In genomic region chr6:139764498-139764986, GRCh38 we compare ENCODE assay signal across 1 cellular context.
A peak's percentile ranks its signal among the peaks of the same experiment; 100 is the strongest.
TF ChIP-seq lines count a peak whose summit lies in the region.

No MANE protein-coding gene starts in this region.

TF ChIP-seq in HepG2, 621 proteins besides CTCF, POLR2A, EP300 and RAD21 (continued from another document):
- TF ChIP-seq ZNF407 (CRISPR knock-in tag; IDR thresholded peaks at IDR 0.05; ENCODE audit: not compliant biosample characterization) (no peak), RARA (CRISPR knock-in tag; IDR thresholded peaks at IDR 0.05) (no peak), STAT6 (CRISPR knock-in tag; IDR thresholded peaks at IDR 0.05; ENCODE audit: borderline replicate concordance) (no peak), RARG (CRISPR knock-in tag; IDR thresholded peaks at IDR 0.05; ENCODE audit: low read depth) (no peak), CREB1 (IDR thresholded peaks at IDR 0.05) (no peak), CREB1 (CRISPR knock-in tag; IDR thresholded peaks at IDR 0.05) (no peak; the same call in 1 of the 2 replicates), ZFP36L2 (CRISPR knock-in tag; IDR thresholded peaks at IDR 0.05) (no peak), ISX (CRISPR knock-in tag; conservative IDR thresholded peaks at IDR 0.05) (no peak), HNRNPL (IDR thresholded peaks at IDR 0.05; ENCODE audit: low read depth, low read length) (no peak), HOMEZ (CRISPR knock-in tag; IDR thresholded peaks at IDR 0.05; ENCODE audit: low read depth) (no peak), HMG20A (CRISPR knock-in tag; IDR thresholded peaks at IDR 0.05; ENCODE audit: borderline replicate concordance) (peak; percentile 34; the same call in 1 of the 2 replicates), FOSL1 (CRISPR knock-in tag; IDR thresholded peaks at IDR 0.05; ENCODE audit: borderline replicate concordance) (peak; percentile 60; the same call in 1 of the 2 replicates), AHDC1 (CRISPR knock-in tag; IDR thresholded peaks at IDR 0.05; ENCODE audit: borderline replicate concordance) (0 out of 2 replicates have a peak, but pooled peaks have one; percentile 38), SAP130 (CRISPR knock-in tag; IDR thresholded peaks at IDR 0.05; ENCODE audit: low read depth) (0 out of 2 replicates have a peak, but pooled peaks have one; percentile 17), TGIF2 (CRISPR knock-in tag; IDR thresholded peaks at IDR 0.05) (no peak), HOXD1 (CRISPR knock-in tag; IDR thresholded peaks at IDR 0.05) (no peak), ARID5B (CRISPR knock-in tag; IDR thresholded peaks at IDR 0.05) (peak; percentile 49; the same call in 1 of the 2 replicates)
TF ChIP-seq in HepG2: peak in this region for 8.
